ENCODE assay signal across 19 cellular contexts in genomic region chr18:63198868-63199742, GRCh38.
DNase-seq lines count a peak whose midpoint lies in the region; ATAC-seq and TF ChIP-seq lines count a peak whose summit lies in the region.
"Had no signal": no experiment of that assay in that cellular context is flagged by ENCODE, and none has a peak within 500 bp of the region (broad histone marks: within the 10 kb centered on the region; RNA-seq: fewer than 3 reads in every experiment).

No MANE protein-coding gene starts in this region.

- H3K27ac ChIP-seq in CD4-positive, CD25-positive, alpha-beta regulatory T cell (ENCODE audit: insufficient read depth, low read length, poor library complexity, severe bottlenecking) = peak overlapping the region; percentile 71
- H3K27ac ChIP-seq in HL-60 (replicated peaks) (peak overlapping the region; percentile 9), rectal smooth muscle tissue (ENCODE audit: low read depth, low read length) (no peak overlapping the region)
- peak overlapping the region; percentile 58 for H3K27ac ChIP-seq in effector memory CD4-positive, alpha-beta T cell (ENCODE audit: insufficient read depth, low read length, poor library complexity, severe bottlenecking)
- H3K27ac ChIP-seq: ascending aorta, VCaP had no signal

- no peak overlapping the region for H3K27ac Mint-ChIP-seq in CD4-positive, CD25-positive, alpha-beta regulatory T cell
- H3K27ac Mint-ChIP-seq: activated naive CD4-positive, alpha-beta T cell treated with anti-CD3 and anti-CD28 coated beads for 36 hours; naive thymus-derived CD8-positive, alpha-beta T cell; stimulated activated naive CD8-positive, alpha-beta T cell treated with anti-CD3 and anti-CD28 coated beads, Interleukin-15, amount 100 ng/mL, for 72 hours had no signal

- TF ChIP-seq CTCF in HL-60 (IDR thresholded peaks at IDR 0.05; ENCODE audit: insufficient read depth, low read length) (no peak), GM13976 (IDR thresholded peaks at IDR 0.05; ENCODE audit: borderline replicate concordance, control extremely low read depth, extremely low read depth, insufficient read depth, missing control alignments) (no peak)

- no peak for ATAC-seq in CD4-positive, CD25-positive, alpha-beta regulatory T cell (ENCODE audit: low read depth in 2 of 2)
- ATAC-seq in HG02973 (IDR thresholded peaks at IDR 0.05; ENCODE audit: unreplicated experiment) (no peak), HG02571 (IDR thresholded peaks at IDR 0.05; ENCODE audit: unreplicated experiment) (no peak)

- H3K9me3 Mint-ChIP-seq in CD4-positive, CD25-positive, alpha-beta regulatory T cell = no peaks in the 10 kb centered on the region
- H3K9me3 Mint-ChIP-seq: activated naive CD4-positive, alpha-beta T cell treated with anti-CD3 and anti-CD28 coated beads for 36 hours; naive thymus-derived CD8-positive, alpha-beta T cell; stimulated activated naive CD8-positive, alpha-beta T cell treated with anti-CD3 and anti-CD28 coated beads, Interleukin-15, amount 100 ng/mL, for 72 hours had no signal

- no peaks in the 10 kb centered on the region for H3K36me3 ChIP-seq in CD4-positive, CD25-positive, alpha-beta regulatory T cell (ENCODE audit: control insufficient read depth, insufficient read depth, low read length)
- H3K36me3 ChIP-seq in effector memory CD4-positive, alpha-beta T cell (ENCODE audit: control insufficient read depth, insufficient read depth, low read length) = no peaks in the 10 kb centered on the region
- H3K36me3 ChIP-seq in rectal smooth muscle tissue (ENCODE audit: control insufficient read depth, insufficient read depth, low read length) = no peaks in the 10 kb centered on the region
- H3K36me3 ChIP-seq: ascending aorta, heart left ventricle had no signal

- no peaks in the 10 kb centered on the region for H3K27me3 ChIP-seq in CD4-positive, CD25-positive, alpha-beta regulatory T cell (ENCODE audit: control insufficient read depth, insufficient read depth, low read length)
- H3K27me3 ChIP-seq in HL-60 (ENCODE audit: insufficient read depth, poor library complexity, severe bottlenecking) = no peaks in the 10 kb centered on the region
- H3K27me3 ChIP-seq in effector memory CD4-positive, alpha-beta T cell (replicated peaks; ENCODE audit: control insufficient read depth, insufficient read depth, low read length, poor library complexity, severe bottlenecking) = no peaks in the 10 kb centered on the region
- no peaks in the 10 kb centered on the region for H3K27me3 ChIP-seq in rectal smooth muscle tissue (ENCODE audit: control insufficient read depth, insufficient read depth, low read length)
- H3K27me3 ChIP-seq: ascending aorta, heart left ventricle had no signal

- peak in 1 of 3 donors; percentile 64 for DNase-seq in CD4-positive, CD25-positive, alpha-beta regulatory T cell
- DNase-seq in HL-60 (ENCODE audit: low read depth in 1 of 2, low spot score in 1 of 2) (no peak), GM13976 (ENCODE audit: low spot score) (no peak), NCI-H82 treated with DMSO at 0.1 percent for 48 hours (lab: John Stamatoyannopoulos, UW; ENCODE audit: unreplicated experiment) (no peak)
- no peak for DNase-seq in effector memory CD4-positive, alpha-beta T cell
- DNase-seq: DMS79 treated with DMSO at 0.1 percent for 48 hours; heart left ventricle; NCI-H1105 treated with DMSO at 0.1 percent for 48 hours; NCI-H526 treated with DMSO at 0.1 percent for 48 hours; SHP77 treated with DMSO at 0.1 percent for 48 hours; stimulated activated CD4-positive, alpha-beta T cell treated with anti-CD3 and anti-CD28 coated beads, Interleukin-2, amount 100 ng/mL, for 24 hours had no signal

- H3K4me1 ChIP-seq in CD4-positive, CD25-positive, alpha-beta regulatory T cell (ENCODE audit: control insufficient read depth, insufficient read depth, low read length, poor library complexity, severe bottlenecking) = peaks cover 59% of the 10 kb centered on the region
- peaks cover 35% of the 10 kb centered on the region for H3K4me1 ChIP-seq in effector memory CD4-positive, alpha-beta T cell (ENCODE audit: control insufficient read depth, insufficient read depth, low read length, poor library complexity, severe bottlenecking)
- no peaks in the 10 kb centered on the region for H3K4me1 ChIP-seq in rectal smooth muscle tissue (ENCODE audit: control insufficient read depth, insufficient read depth, low read length)
- H3K4me1 ChIP-seq: ascending aorta had no signal

- H3K4me3 ChIP-seq in CD4-positive, CD25-positive, alpha-beta regulatory T cell (ENCODE audit: low read depth, low read length) = peak overlapping the region; percentile 94
- H3K4me3 ChIP-seq in HL-60 (replicated peaks; ENCODE audit: insufficient read depth, low read length) = no peak overlapping the region
- peak overlapping the region; percentile 52 for H3K4me3 ChIP-seq in effector memory CD4-positive, alpha-beta T cell (ENCODE audit: insufficient read depth, low read depth, low read length, poor library complexity, severe bottlenecking)
- H3K4me3 ChIP-seq in rectal smooth muscle tissue (ENCODE audit: low read length) = peak overlapping the region; percentile 6
- H3K4me3 ChIP-seq: ascending aorta had no signal

- no peaks in the 10 kb centered on the region for H3K9me3 ChIP-seq in CD4-positive, CD25-positive, alpha-beta regulatory T cell (ENCODE audit: control insufficient read depth in 2 of 2, low read length in 2 of 2)
- H3K9me3 ChIP-seq in effector memory CD4-positive, alpha-beta T cell (ENCODE audit: control insufficient read depth, low read length) = no peaks in the 10 kb centered on the region
- H3K9me3 ChIP-seq: ascending aorta, heart left ventricle had no signal

- H3K9ac ChIP-seq in rectal smooth muscle tissue (ENCODE audit: low read length) = no peak overlapping the region

- H3K36me3 Mint-ChIP-seq in CD4-positive, CD25-positive, alpha-beta regulatory T cell = peaks cover 3% of the 10 kb centered on the region
- H3K36me3 Mint-ChIP-seq: naive thymus-derived CD8-positive, alpha-beta T cell had no signal

- H3K4me1 Mint-ChIP-seq in CD4-positive, CD25-positive, alpha-beta regulatory T cell = peaks cover 18 to 36% (median 23%) of the 10 kb centered on the region in 4 donors

- H3K4me3 Mint-ChIP-seq in CD4-positive, CD25-positive, alpha-beta regulatory T cell = no peak overlapping the region
- H3K4me3 Mint-ChIP-seq: activated naive CD4-positive, alpha-beta T cell treated with anti-CD3 and anti-CD28 coated beads for 36 hours; naive thymus-derived CD8-positive, alpha-beta T cell; stimulated activated naive CD8-positive, alpha-beta T cell treated with anti-CD3 and anti-CD28 coated beads, Interleukin-15, amount 100 ng/mL, for 72 hours had no signal

- in situ Hi-C loops in GM13976 (cut with MboI; ENCODE audit: low sequenced_read_pairs, unreplicated experiment) = no loop called here

- no peaks in the 10 kb centered on the region for H3K27me3 Mint-ChIP-seq in CD4-positive, CD25-positive, alpha-beta regulatory T cell
- H3K27me3 Mint-ChIP-seq: naive thymus-derived CD8-positive, alpha-beta T cell; stimulated activated naive CD8-positive, alpha-beta T cell treated with anti-CD3 and anti-CD28 coated beads, Interleukin-15, amount 100 ng/mL, for 72 hours had no signal
